ENCODE assay signal across 22 cellular contexts in genomic region chrX:49210406-49210805, GRCh38. TPM values are rescaled to one million over a fixed set of nuclear protein-coding genes. Genes with fewer than 3 reads are reported as not detected.
"Had no signal": no experiment of that assay in that cellular context is flagged by ENCODE, and none has a peak within 500 bp of the region (broad histone marks: within the 10 kb centered on the region; RNA-seq: fewer than 3 reads in every experiment).

No MANE protein-coding gene starts in this region.

- H3K27ac Mint-ChIP-seq: immature natural killer cell; memory B cell; mesothelial cell of epicardium; naive B cell; naive thymus-derived CD4-positive, alpha-beta T cell had no signal

- H3K36me3 Mint-ChIP-seq: immature natural killer cell, mesothelial cell of epicardium had no signal

- H3K4me1 Mint-ChIP-seq: immature natural killer cell; memory B cell; mesothelial cell of epicardium; naive B cell; naive thymus-derived CD4-positive, alpha-beta T cell had no signal

- DNase-seq: immature natural killer cell, kidney, kidney glomerular epithelial cell, left cardiac atrium, left colon, left lung, left ventricle myocardium inferior, left ventricle myocardium superior, lower lobe of right lung, mammary epithelial cell, mesenchymal stem cell, midbrain, mucosa of descending colon, naive B cell had no signal

- H3K9me3 Mint-ChIP-seq: immature natural killer cell had no signal

- H3K4me3 Mint-ChIP-seq: memory B cell, mesothelial cell of epicardium had no signal

RNA-seq across cellular contexts. Expression of gene CACNA1F, which starts 22.7 kb away (rescaled TPM):
- total RNA-seq: kidney epithelial cell, left lobe of liver, liver, mesenteric fat pad, myocyte had no signal
